Comparison of ENCODE assay signal across 19 cellular contexts in genomic region chr6:35164868-35165267, GRCh38. TPM values are rescaled to one million over a fixed set of nuclear protein-coding genes. Genes with fewer than 3 reads are reported as not detected.
DNase-seq lines count a peak whose midpoint lies in the region; ATAC-seq, FAIRE-seq and TF ChIP-seq lines count a peak whose summit lies in the region.
"Had no signal": no experiment of that assay in that cellular context is flagged by ENCODE, and none has a peak within 500 bp of the region (broad histone marks: within the 10 kb centered on the region; RNA-seq: fewer than 3 reads in every experiment).

No MANE protein-coding gene starts in this region.

- H3F3A ChIP-seq in PC-3 (ENCODE audit: low read length, unreplicated experiment): no peaks in the 10 kb centered on the region

- peak overlapping the region; percentile 92 for H3K27ac ChIP-seq in AG04450 (ENCODE audit: low read depth, low read length)
- peak overlapping the region; percentile 92 for H3K27ac ChIP-seq in PC-3 (ENCODE audit: low read length)
- peak overlapping the region; percentile 70 for H3K27ac ChIP-seq in epithelial cell of prostate
- H3K27ac ChIP-seq in osteoblast (ENCODE audit: low read depth, low read length): peak overlapping the region; percentile 75
- H3K27ac ChIP-seq: KMS-11, SK-N-MC had no signal

- DNase-seq in AG04450 (ENCODE audit: low read depth, low spot score) (no peak), PC-3 (no peak), epithelial cell of prostate (ENCODE audit: low read depth, low spot score) (no peak), osteoblast (ENCODE audit: insufficient read length, low spot score, missing footprints) (no peak), D721Med (ENCODE audit: insufficient read length, low spot score) (no peak), NCI-H1105 (lab: John Stamatoyannopoulos, UW) (no peak)
- DNase-seq in activated T-cell treated with anti-CD3 and anti-CD28 coated beads, Interleukin-2, amount 50 U/mL, for 1 hour: no peak
- DNase-seq: C1 segment of cervical spinal cord, DMS79 treated with DMSO at 0.1 percent for 48 hours, H7, NCI-H1436, NCI-H2029, NCI-H345, Right ventricle myocardium superior had no signal

- H3K9me2 ChIP-seq in PC-3 (replicated peaks; ENCODE audit: low read length): no peaks in the 10 kb centered on the region

- H3K27me3 ChIP-seq in AG04450 (ENCODE audit: control insufficient read depth, insufficient read depth, low read length) (no peaks in the 10 kb centered on the region), PC-3 (ENCODE audit: low read length) (no peaks in the 10 kb centered on the region), osteoblast (ENCODE audit: insufficient read depth, low read length) (no peaks in the 10 kb centered on the region)

- H3K9me3 ChIP-seq in AG04450 (ENCODE audit: control insufficient read depth, insufficient read depth, low read length) (no peaks in the 10 kb centered on the region), PC-3 (ENCODE audit: low read length) (no peaks in the 10 kb centered on the region), osteoblast (ENCODE audit: low read depth, low read length) (no peaks in the 10 kb centered on the region)
- H3K9me3 ChIP-seq: A549 had no signal

- H4K20me1 ChIP-seq in PC-3 (ENCODE audit: low read length): no peaks in the 10 kb centered on the region
- no peaks in the 10 kb centered on the region for H4K20me1 ChIP-seq in osteoblast (ENCODE audit: insufficient read depth, low read length)

- TF ChIP-seq CTCF in AG04450 (IDR thresholded peaks at IDR 0.05; ENCODE audit: low read depth, low read length) (no peak), PC-3 (conservative IDR thresholded peaks at IDR 0.05; ENCODE audit: low read depth, low read length) (no peak), osteoblast (IDR thresholded peaks at IDR 0.05; ENCODE audit: extremely low read depth, low read depth, low read length) (no peak), D721Med (IDR thresholded peaks at IDR 0.05; ENCODE audit: insufficient read depth, missing control alignments) (no peak)

- no TSS peak for BruUV-seq in PC-3 (replicated peaks; lab: Mats Ljungman, UMichigan)

- H3K4me2 ChIP-seq in PC-3 (ENCODE audit: low read length) (peak overlapping the region; percentile 68), osteoblast (ENCODE audit: insufficient read depth, low read length) (no peak overlapping the region)
- H3K4me2 ChIP-seq: KMS-11 had no signal

- no peak for ATAC-seq in PC-3
- no peak for ATAC-seq in HG02759 (IDR thresholded peaks at IDR 0.05; ENCODE audit: unreplicated experiment)

- peaks cover 26% of the 10 kb centered on the region for H3K4me1 ChIP-seq in PC-3 (ENCODE audit: insufficient read depth, low read length)
- H3K4me1 ChIP-seq in osteoblast (ENCODE audit: insufficient read depth, low read length): peaks cover 29% of the 10 kb centered on the region

- no peaks in the 10 kb centered on the region for H3K79me2 ChIP-seq in PC-3 (ENCODE audit: low read length)
- H3K79me2 ChIP-seq in osteoblast (ENCODE audit: insufficient read depth, low read length): peaks cover 5% of the 10 kb centered on the region

- peak overlapping the region; percentile 10; the same call in 1 of the 2 replicates for H2AFZ ChIP-seq in PC-3 (ENCODE audit: low read length)
- H2AFZ ChIP-seq in osteoblast (ENCODE audit: low read length): no peak overlapping the region

- H3K36me3 ChIP-seq in PC-3 (ENCODE audit: low read depth, low read length) (no peaks in the 10 kb centered on the region), osteoblast (ENCODE audit: insufficient read depth, low read length) (no peaks in the 10 kb centered on the region)

- POLR2A ChIA-PET in AG04450 (lab: Yijun Ruan, JAX) (interaction anchor here (0.6 kb wide), 1 partner anchor 90 kb away, joined by 4 read pairs; no protein-coding TSS in a partner anchor), PC-3 (lab: Charles Lee; ENCODE audit: unreplicated experiment) (no interaction called here)

- FAIRE-seq in D721Med (lab: Jason Lieb, UNC): no peak
- FAIRE-seq: A549 had no signal

- CTCF ChIA-PET in AG04450 (lab: Charles Lee) (interaction anchor here (0.8 to 1.2 kb wide), 5 partner anchors 14 to 76 kb away, joined by 3 to 4 read pairs (median 3); no protein-coding TSS in a partner anchor), PC-3 (lab: Charles Lee) (interaction anchor here (1.2 kb wide), 1 partner anchor 41 kb away, joined by 3 read pairs; no protein-coding TSS in a partner anchor)

- H3K4me3 ChIP-seq in AG04450 (ENCODE audit: low read depth, low read length): no peak overlapping the region
- no peak overlapping the region for H3K4me3 ChIP-seq in PC-3 (ENCODE audit: low read length)
- no peak overlapping the region for H3K4me3 ChIP-seq in osteoblast (ENCODE audit: insufficient read depth, low read length)
- H3K4me3 ChIP-seq: A549, SK-N-MC had no signal

- peak overlapping the region; percentile 54 for H3K9ac ChIP-seq in PC-3 (ENCODE audit: low read length)
- H3K9ac ChIP-seq: KMS-11 had no signal

- intact Hi-C loops in PC-3 (cut with micrococcal nuclease): loop anchor here (5.0 kb wide), 1 partner anchor 37 kb away; no protein-coding TSS in a partner anchor

RNA-seq across cellular contexts. Expression of gene TCP11, which starts 23.7 kb away (rescaled TPM):
- 0.11 and 0.15 TPM in 2 replicates for polyA plus RNA-seq in AG04450 (2011; rRNA removed)
- polyA minus RNA-seq in AG04450 (2011; rRNA and poly(A)+ RNA removed): 0.23 and 0.26 TPM in 2 replicates
- 1.3 and 1.7 TPM in 2 replicates for total RNA-seq in PC-3 (2014; rRNA removed)
- total RNA-seq in osteoblast: 0.29 and 0.72 TPM in 2 replicates
- total RNA-seq: M059J, Right ventricle myocardium superior had no signal

RNA-seq across cellular contexts. Expression of gene SCUBE3, which starts 48.9 kb away (rescaled TPM):
- 6.7 and 7.7 TPM in 2 replicates for polyA plus RNA-seq in AG04450 (2011; rRNA removed)
- polyA minus RNA-seq in AG04450 (2011; rRNA and poly(A)+ RNA removed): 8.0 and 10.3 TPM in 2 replicates
- 1.5 and 2.4 TPM in 2 replicates for total RNA-seq in PC-3 (2014; rRNA removed)
- 30.4 and 62.5 TPM in 2 replicates for total RNA-seq in osteoblast
